In the genomic region with DNA sequence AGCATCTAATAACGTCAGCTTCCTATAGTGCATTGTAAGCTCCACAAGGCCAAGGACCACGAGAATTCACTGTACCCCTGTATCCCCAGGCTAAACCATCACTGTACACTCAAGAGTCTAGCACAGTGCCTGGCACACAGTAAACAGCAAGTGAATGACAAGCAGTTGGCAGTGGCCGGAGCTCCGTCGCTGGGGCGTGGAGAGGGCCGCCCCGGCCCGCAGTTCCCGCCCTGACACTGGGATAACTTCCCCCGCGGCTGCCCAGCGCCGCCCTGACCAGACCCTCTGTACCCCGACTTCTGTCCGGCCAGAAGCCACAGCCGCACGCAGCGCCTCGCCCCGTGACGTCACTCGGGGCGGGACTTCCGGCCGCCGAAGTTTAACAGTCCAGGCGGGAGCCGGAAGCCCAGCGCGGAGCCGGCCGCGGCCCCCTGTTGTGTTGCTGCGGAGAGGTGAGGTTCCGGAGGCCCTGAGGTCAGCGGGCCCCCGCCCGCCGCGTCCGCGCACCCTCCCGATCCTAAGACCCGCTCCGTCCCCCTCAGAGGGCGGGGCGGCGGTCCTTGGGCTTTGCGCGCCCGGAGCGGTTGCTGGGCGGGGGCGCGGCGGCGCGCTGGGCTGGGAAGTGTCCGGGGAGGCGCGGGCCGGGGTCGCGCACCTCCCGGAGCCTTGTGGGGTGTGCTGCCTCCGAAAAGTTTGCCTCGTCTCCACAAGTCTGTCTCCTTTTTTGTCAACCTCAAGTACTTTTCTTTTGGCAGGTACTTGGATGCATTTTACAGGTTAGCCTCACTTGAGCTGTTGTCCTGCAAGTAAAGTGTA, we compare ENCODE assay signal across 1 cellular context.
TF ChIP-seq lines count a peak whose summit lies in the region.

A gene with protein sequence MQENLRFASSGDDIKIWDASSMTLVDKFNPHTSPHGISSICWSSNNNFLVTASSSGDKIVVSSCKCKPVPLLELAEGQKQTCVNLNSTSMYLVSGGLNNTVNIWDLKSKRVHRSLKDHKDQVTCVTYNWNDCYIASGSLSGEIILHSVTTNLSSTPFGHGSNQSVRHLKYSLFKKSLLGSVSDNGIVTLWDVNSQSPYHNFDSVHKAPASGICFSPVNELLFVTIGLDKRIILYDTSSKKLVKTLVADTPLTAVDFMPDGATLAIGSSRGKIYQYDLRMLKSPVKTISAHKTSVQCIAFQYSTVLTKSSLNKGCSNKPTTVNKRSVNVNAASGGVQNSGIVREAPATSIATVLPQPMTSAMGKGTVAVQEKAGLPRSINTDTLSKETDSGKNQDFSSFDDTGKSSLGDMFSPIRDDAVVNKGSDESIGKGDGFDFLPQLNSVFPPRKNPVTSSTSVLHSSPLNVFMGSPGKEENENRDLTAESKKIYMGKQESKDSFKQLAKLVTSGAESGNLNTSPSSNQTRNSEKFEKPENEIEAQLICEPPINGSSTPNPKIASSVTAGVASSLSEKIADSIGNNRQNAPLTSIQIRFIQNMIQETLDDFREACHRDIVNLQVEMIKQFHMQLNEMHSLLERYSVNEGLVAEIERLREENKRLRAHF (plus strand): TSS at position 409 of the 816 bp plus-strand sequence. CDS start 2,503 bp downstream, outside the sequence.

TF ChIP-seq in K562, 482 proteins besides CTCF, POLR2A, EP300 and RAD21 (continued from another document and continues in another):
- TF ChIP-seq, protein P1, sequence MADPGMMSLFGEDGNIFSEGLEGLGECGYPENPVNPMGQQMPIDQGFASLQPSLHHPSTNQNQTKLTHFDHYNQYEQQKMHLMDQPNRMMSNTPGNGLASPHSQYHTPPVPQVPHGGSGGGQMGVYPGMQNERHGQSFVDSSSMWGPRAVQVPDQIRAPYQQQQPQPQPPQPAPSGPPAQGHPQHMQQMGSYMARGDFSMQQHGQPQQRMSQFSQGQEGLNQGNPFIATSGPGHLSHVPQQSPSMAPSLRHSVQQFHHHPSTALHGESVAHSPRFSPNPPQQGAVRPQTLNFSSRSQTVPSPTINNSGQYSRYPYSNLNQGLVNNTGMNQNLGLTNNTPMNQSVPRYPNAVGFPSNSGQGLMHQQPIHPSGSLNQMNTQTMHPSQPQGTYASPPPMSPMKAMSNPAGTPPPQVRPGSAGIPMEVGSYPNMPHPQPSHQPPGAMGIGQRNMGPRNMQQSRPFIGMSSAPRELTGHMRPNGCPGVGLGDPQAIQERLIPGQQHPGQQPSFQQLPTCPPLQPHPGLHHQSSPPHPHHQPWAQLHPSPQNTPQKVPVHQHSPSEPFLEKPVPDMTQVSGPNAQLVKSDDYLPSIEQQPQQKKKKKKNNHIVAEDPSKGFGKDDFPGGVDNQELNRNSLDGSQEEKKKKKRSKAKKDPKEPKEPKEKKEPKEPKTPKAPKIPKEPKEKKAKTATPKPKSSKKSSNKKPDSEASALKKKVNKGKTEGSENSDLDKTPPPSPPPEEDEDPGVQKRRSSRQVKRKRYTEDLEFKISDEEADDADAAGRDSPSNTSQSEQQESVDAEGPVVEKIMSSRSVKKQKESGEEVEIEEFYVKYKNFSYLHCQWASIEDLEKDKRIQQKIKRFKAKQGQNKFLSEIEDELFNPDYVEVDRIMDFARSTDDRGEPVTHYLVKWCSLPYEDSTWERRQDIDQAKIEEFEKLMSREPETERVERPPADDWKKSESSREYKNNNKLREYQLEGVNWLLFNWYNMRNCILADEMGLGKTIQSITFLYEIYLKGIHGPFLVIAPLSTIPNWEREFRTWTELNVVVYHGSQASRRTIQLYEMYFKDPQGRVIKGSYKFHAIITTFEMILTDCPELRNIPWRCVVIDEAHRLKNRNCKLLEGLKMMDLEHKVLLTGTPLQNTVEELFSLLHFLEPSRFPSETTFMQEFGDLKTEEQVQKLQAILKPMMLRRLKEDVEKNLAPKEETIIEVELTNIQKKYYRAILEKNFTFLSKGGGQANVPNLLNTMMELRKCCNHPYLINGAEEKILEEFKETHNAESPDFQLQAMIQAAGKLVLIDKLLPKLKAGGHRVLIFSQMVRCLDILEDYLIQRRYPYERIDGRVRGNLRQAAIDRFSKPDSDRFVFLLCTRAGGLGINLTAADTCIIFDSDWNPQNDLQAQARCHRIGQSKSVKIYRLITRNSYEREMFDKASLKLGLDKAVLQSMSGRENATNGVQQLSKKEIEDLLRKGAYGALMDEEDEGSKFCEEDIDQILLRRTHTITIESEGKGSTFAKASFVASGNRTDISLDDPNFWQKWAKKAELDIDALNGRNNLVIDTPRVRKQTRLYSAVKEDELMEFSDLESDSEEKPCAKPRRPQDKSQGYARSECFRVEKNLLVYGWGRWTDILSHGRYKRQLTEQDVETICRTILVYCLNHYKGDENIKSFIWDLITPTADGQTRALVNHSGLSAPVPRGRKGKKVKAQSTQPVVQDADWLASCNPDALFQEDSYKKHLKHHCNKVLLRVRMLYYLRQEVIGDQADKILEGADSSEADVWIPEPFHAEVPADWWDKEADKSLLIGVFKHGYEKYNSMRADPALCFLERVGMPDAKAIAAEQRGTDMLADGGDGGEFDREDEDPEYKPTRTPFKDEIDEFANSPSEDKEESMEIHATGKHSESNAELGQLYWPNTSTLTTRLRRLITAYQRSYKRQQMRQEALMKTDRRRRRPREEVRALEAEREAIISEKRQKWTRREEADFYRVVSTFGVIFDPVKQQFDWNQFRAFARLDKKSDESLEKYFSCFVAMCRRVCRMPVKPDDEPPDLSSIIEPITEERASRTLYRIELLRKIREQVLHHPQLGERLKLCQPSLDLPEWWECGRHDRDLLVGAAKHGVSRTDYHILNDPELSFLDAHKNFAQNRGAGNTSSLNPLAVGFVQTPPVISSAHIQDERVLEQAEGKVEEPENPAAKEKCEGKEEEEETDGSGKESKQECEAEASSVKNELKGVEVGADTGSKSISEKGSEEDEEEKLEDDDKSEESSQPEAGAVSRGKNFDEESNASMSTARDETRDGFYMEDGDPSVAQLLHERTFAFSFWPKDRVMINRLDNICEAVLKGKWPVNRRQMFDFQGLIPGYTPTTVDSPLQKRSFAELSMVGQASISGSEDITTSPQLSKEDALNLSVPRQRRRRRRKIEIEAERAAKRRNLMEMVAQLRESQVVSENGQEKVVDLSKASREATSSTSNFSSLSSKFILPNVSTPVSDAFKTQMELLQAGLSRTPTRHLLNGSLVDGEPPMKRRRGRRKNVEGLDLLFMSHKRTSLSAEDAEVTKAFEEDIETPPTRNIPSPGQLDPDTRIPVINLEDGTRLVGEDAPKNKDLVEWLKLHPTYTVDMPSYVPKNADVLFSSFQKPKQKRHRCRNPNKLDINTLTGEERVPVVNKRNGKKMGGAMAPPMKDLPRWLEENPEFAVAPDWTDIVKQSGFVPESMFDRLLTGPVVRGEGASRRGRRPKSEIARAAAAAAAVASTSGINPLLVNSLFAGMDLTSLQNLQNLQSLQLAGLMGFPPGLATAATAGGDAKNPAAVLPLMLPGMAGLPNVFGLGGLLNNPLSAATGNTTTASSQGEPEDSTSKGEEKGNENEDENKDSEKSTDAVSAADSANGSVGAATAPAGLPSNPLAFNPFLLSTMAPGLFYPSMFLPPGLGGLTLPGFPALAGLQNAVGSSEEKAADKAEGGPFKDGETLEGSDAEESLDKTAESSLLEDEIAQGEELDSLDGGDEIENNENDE (IDR thresholded peaks at IDR 0.05; ENCODE audit: low read depth, low read length) = no peak
- TF ChIP-seq, protein P2, sequence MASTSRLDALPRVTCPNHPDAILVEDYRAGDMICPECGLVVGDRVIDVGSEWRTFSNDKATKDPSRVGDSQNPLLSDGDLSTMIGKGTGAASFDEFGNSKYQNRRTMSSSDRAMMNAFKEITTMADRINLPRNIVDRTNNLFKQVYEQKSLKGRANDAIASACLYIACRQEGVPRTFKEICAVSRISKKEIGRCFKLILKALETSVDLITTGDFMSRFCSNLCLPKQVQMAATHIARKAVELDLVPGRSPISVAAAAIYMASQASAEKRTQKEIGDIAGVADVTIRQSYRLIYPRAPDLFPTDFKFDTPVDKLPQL (IDR thresholded peaks at IDR 0.05; ENCODE audit: extremely low read depth, insufficient read length) = no peak
- TF ChIP-seq CBX1 (IDR thresholded peaks at IDR 0.05; ENCODE audit: low read depth) = peak; percentile 93
- TF ChIP-seq, protein P3, sequence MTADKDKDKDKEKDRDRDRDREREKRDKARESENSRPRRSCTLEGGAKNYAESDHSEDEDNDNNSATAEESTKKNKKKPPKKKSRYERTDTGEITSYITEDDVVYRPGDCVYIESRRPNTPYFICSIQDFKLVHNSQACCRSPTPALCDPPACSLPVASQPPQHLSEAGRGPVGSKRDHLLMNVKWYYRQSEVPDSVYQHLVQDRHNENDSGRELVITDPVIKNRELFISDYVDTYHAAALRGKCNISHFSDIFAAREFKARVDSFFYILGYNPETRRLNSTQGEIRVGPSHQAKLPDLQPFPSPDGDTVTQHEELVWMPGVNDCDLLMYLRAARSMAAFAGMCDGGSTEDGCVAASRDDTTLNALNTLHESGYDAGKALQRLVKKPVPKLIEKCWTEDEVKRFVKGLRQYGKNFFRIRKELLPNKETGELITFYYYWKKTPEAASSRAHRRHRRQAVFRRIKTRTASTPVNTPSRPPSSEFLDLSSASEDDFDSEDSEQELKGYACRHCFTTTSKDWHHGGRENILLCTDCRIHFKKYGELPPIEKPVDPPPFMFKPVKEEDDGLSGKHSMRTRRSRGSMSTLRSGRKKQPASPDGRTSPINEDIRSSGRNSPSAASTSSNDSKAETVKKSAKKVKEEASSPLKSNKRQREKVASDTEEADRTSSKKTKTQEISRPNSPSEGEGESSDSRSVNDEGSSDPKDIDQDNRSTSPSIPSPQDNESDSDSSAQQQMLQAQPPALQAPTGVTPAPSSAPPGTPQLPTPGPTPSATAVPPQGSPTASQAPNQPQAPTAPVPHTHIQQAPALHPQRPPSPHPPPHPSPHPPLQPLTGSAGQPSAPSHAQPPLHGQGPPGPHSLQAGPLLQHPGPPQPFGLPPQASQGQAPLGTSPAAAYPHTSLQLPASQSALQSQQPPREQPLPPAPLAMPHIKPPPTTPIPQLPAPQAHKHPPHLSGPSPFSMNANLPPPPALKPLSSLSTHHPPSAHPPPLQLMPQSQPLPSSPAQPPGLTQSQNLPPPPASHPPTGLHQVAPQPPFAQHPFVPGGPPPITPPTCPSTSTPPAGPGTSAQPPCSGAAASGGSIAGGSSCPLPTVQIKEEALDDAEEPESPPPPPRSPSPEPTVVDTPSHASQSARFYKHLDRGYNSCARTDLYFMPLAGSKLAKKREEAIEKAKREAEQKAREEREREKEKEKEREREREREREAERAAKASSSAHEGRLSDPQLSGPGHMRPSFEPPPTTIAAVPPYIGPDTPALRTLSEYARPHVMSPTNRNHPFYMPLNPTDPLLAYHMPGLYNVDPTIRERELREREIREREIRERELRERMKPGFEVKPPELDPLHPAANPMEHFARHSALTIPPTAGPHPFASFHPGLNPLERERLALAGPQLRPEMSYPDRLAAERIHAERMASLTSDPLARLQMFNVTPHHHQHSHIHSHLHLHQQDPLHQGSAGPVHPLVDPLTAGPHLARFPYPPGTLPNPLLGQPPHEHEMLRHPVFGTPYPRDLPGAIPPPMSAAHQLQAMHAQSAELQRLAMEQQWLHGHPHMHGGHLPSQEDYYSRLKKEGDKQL (CRISPR knock-in tag; IDR thresholded peaks at IDR 0.05; ENCODE audit: borderline replicate concordance) = no peak
- TF ChIP-seq ZFP36 (IDR thresholded peaks at IDR 0.05; ENCODE audit: low read depth, low read length, partially characterized antibody) = no peak
- TF ChIP-seq, protein P4, sequence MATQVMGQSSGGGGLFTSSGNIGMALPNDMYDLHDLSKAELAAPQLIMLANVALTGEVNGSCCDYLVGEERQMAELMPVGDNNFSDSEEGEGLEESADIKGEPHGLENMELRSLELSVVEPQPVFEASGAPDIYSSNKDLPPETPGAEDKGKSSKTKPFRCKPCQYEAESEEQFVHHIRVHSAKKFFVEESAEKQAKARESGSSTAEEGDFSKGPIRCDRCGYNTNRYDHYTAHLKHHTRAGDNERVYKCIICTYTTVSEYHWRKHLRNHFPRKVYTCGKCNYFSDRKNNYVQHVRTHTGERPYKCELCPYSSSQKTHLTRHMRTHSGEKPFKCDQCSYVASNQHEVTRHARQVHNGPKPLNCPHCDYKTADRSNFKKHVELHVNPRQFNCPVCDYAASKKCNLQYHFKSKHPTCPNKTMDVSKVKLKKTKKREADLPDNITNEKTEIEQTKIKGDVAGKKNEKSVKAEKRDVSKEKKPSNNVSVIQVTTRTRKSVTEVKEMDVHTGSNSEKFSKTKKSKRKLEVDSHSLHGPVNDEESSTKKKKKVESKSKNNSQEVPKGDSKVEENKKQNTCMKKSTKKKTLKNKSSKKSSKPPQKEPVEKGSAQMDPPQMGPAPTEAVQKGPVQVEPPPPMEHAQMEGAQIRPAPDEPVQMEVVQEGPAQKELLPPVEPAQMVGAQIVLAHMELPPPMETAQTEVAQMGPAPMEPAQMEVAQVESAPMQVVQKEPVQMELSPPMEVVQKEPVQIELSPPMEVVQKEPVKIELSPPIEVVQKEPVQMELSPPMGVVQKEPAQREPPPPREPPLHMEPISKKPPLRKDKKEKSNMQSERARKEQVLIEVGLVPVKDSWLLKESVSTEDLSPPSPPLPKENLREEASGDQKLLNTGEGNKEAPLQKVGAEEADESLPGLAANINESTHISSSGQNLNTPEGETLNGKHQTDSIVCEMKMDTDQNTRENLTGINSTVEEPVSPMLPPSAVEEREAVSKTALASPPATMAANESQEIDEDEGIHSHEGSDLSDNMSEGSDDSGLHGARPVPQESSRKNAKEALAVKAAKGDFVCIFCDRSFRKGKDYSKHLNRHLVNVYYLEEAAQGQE (CRISPR knock-in tag; IDR thresholded peaks at IDR 0.05; ENCODE audit: low read depth) = no peak
- no peak for TF ChIP-seq RAD51 (IDR thresholded peaks at IDR 0.05; ENCODE audit: borderline replicate concordance, low read depth)
- TF ChIP-seq, protein P5, sequence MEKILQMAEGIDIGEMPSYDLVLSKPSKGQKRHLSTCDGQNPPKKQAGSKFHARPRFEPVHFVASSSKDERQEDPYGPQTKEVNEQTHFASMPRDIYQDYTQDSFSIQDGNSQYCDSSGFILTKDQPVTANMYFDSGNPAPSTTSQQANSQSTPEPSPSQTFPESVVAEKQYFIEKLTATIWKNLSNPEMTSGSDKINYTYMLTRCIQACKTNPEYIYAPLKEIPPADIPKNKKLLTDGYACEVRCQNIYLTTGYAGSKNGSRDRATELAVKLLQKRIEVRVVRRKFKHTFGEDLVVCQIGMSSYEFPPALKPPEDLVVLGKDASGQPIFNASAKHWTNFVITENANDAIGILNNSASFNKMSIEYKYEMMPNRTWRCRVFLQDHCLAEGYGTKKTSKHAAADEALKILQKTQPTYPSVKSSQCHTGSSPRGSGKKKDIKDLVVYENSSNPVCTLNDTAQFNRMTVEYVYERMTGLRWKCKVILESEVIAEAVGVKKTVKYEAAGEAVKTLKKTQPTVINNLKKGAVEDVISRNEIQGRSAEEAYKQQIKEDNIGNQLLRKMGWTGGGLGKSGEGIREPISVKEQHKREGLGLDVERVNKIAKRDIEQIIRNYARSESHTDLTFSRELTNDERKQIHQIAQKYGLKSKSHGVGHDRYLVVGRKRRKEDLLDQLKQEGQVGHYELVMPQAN (IDR thresholded peaks at IDR 0.05; ENCODE audit: borderline replicate concordance) = peak; percentile 54; the same call in 1 of the 2 replicates
- no peak for TF ChIP-seq BCL6 (CRISPR knock-in tag; IDR thresholded peaks at IDR 0.05)
- TF ChIP-seq MED1 (CRISPR knock-in tag; IDR thresholded peaks at IDR 0.05; ENCODE audit: borderline replicate concordance) = no peak
- no peak for TF ChIP-seq U2AF2 (optimal IDR thresholded peaks at IDR 0.05; ENCODE audit: low read depth, low read length)
- TF ChIP-seq CXXC5 (CRISPR knock-in tag; IDR thresholded peaks at IDR 0.05) = peak; percentile 91
- TF ChIP-seq ZNF780A (CRISPR knock-in tag; IDR thresholded peaks at IDR 0.05) = no peak
- TF ChIP-seq RBM14 (IDR thresholded peaks at IDR 0.05; ENCODE audit: borderline replicate concordance, insufficient read depth, low read depth, low read length) = no peak
- no peak for TF ChIP-seq TBL1XR1 (IDR thresholded peaks at IDR 0.05; ENCODE audit: low read length in 2 of 2)
